16 cellular contexts compared by ENCODE assay signal in genomic region chr10:50567384-50567783, GRCh38. TPM values are rescaled to one million over a fixed set of nuclear protein-coding genes. Genes with fewer than 3 reads are reported as not detected.
DNase-seq lines count a peak whose midpoint lies in the region; ATAC-seq and TF ChIP-seq lines count a peak whose summit lies in the region.
"Had no signal": no experiment of that assay in that cellular context is flagged by ENCODE, and none has a peak within 500 bp of the region (broad histone marks: within the 10 kb centered on the region; RNA-seq: fewer than 3 reads in every experiment).

No MANE protein-coding gene starts in this region.

- H3K4me3 Mint-ChIP-seq in immature natural killer cell, result no peak overlapping the region
- H3K4me3 Mint-ChIP-seq in endodermal cell, result no peak overlapping the region
- H3K4me3 Mint-ChIP-seq: activated CD8-positive, alpha-beta T cell treated with anti-CD3 and anti-CD28 coated beads, Interleukin-2, amount 10 ng/mL, durations not matched to agents 7 days and 5 days; central memory CD8-positive, alpha-beta T cell; stimulated activated naive B cell treated with anti-CD40 and anti-IgM and Interleukin-4, amounts not matched to agents 10 μg/mL and 1 μg/mL and 100 μg/mL, for 72 hours had no signal

- 84% methylated on average over 3 of the region's 3 CpGs for WGBS in HUES64
- 80 to 89% methylated on average over 1 to 3 of the region's 3 CpGs for WGBS in endodermal cell (ENCODE audit: insufficient coverage in 1 of 2, insufficient read length in 1 of 2), 2 experiments

- H3K9me3 Mint-ChIP-seq in immature natural killer cell (no peaks in the 10 kb centered on the region), endodermal cell (no peaks in the 10 kb centered on the region)
- H3K9me3 Mint-ChIP-seq: central memory CD8-positive, alpha-beta T cell; stimulated activated naive B cell treated with anti-CD40 and anti-IgM and Interleukin-4, amounts not matched to agents 10 μg/mL and 1 μg/mL and 100 μg/mL, for 72 hours had no signal

- H3K27ac Mint-ChIP-seq in immature natural killer cell (no peak overlapping the region), endodermal cell (no peak overlapping the region)
- H3K27ac Mint-ChIP-seq: activated CD8-positive, alpha-beta T cell treated with anti-CD3 and anti-CD28 coated beads, Interleukin-2, amount 10 ng/mL, durations not matched to agents 7 days and 5 days; stimulated activated naive B cell treated with anti-CD40 and anti-IgM and Interleukin-4, amounts not matched to agents 10 μg/mL and 1 μg/mL and 100 μg/mL, for 72 hours had no signal

- H3K4me1 ChIP-seq in HUES64 (ENCODE audit: insufficient read depth, low read length) (peaks cover 57% of the 10 kb centered on the region), endodermal cell (ENCODE audit: control insufficient read depth, insufficient read depth, low read length) (peaks cover 17% of the 10 kb centered on the region)

- H3K27ac ChIP-seq in HUES64 (ENCODE audit: low read depth, low read length), result 0 out of 2 replicates have a peak overlapping the region, but pooled peaks have one; percentile 18
- no peak overlapping the region for H3K27ac ChIP-seq in endodermal cell (ENCODE audit: low read depth, low read length)
- H3K27ac ChIP-seq: adrenal gland, skin epidermis, vagina had no signal

- H3K36me3 Mint-ChIP-seq in immature natural killer cell, result peaks cover 0 to 9% (median 0%) of the 10 kb centered on the region in 3 donors
- peaks cover 2% of the 10 kb centered on the region for H3K36me3 Mint-ChIP-seq in endodermal cell (ENCODE audit: low read depth)

- intact Hi-C loops in left colon (cut with DNase I, micrococcal nuclease), result no loop called here

- no peak overlapping the region for H3K4me3 ChIP-seq in HUES64 (ENCODE audit: low read length)
- H3K4me3 ChIP-seq in endodermal cell (ENCODE audit: low read length), result no peak overlapping the region
- H3K4me3 ChIP-seq: adrenal gland, skin epidermis, vagina had no signal

- peaks cover 6 to 34% of the 10 kb centered on the region in 2 donors for H3K4me1 Mint-ChIP-seq in immature natural killer cell
- peaks cover 40% of the 10 kb centered on the region for H3K4me1 Mint-ChIP-seq in endodermal cell

- no peak for TF ChIP-seq CTCF in endodermal cell (conservative IDR thresholded peaks at IDR 0.05)

- no peaks in the 10 kb centered on the region for H3K9me3 ChIP-seq in HUES64 (ENCODE audit: insufficient read depth, low read depth, low read length)
- no peaks in the 10 kb centered on the region for H3K9me3 ChIP-seq in endodermal cell (ENCODE audit: control insufficient read depth, low read length)
- H3K9me3 ChIP-seq: adrenal gland, vagina had no signal

- no peak overlapping the region for H3K9ac ChIP-seq in HUES64 (ENCODE audit: low read depth, low read length)
- H3K9ac ChIP-seq in endodermal cell (ENCODE audit: extremely low read depth, low read length, poor library complexity, severe bottlenecking), result no peak overlapping the region

- H3K27me3 Mint-ChIP-seq in immature natural killer cell (ENCODE audit: low read depth in 3 of 3), result peaks cover 0 to 3% (median 0%) of the 10 kb centered on the region in 3 donors
- no peaks in the 10 kb centered on the region for H3K27me3 Mint-ChIP-seq in endodermal cell (ENCODE audit: insufficient read depth)
- H3K27me3 Mint-ChIP-seq: central memory CD8-positive, alpha-beta T cell; stimulated activated naive B cell treated with anti-CD40 and anti-IgM and Interleukin-4, amounts not matched to agents 10 μg/mL and 1 μg/mL and 100 μg/mL, for 72 hours had no signal

- H3K36me3 ChIP-seq in HUES64 (ENCODE audit: insufficient read depth, low read length) (no peaks in the 10 kb centered on the region), endodermal cell (ENCODE audit: control insufficient read depth, insufficient read depth, low read length) (no peaks in the 10 kb centered on the region)
- H3K36me3 ChIP-seq: adrenal gland, vagina had no signal

- H3K27me3 ChIP-seq in HUES64 (ENCODE audit: insufficient read depth, low read length), result no peaks in the 10 kb centered on the region
- H3K27me3 ChIP-seq in endodermal cell (ENCODE audit: control insufficient read depth, insufficient read depth, low read length, poor library complexity, severe bottlenecking), result no peaks in the 10 kb centered on the region
- H3K27me3 ChIP-seq: adrenal gland, vagina had no signal

- DNase-seq in D341Med (ENCODE audit: low spot score), result peak; percentile 49
- DNase-seq in NCI-H510A treated with DMSO at 0.1 percent for 48 hours (lab: John Stamatoyannopoulos, UW), result peak; percentile 44
- peak in 1 of 2 donors; percentile 15 for DNase-seq in left colon
- DNase-seq in immature natural killer cell, result no peak
- no peak for DNase-seq in endodermal cell
- DNase-seq: activated CD8-positive, alpha-beta T cell treated with anti-CD3 and anti-CD28 coated beads, Interleukin-2, amount 10 ng/mL, durations not matched to agents 7 days and 5 days; adrenal gland; foreskin melanocyte; MV-4-11; stimulated activated naive B cell treated with anti-CD40 and anti-IgM and Interleukin-4, amounts not matched to agents 10 μg/mL and 1 μg/mL and 100 μg/mL, for 72 hours had no signal

- ATAC-seq in left colon (peak; percentile 38), GM19452 (IDR thresholded peaks at IDR 0.05; ENCODE audit: unreplicated experiment) (no peak), HG03039 (IDR thresholded peaks at IDR 0.05; ENCODE audit: unreplicated experiment) (no peak)
- ATAC-seq: activated CD8-positive, alpha-beta T cell treated with anti-CD3 and anti-CD28 coated beads, Interleukin-2, amount 10 ng/mL, durations not matched to agents 7 days and 5 days; stimulated activated naive B cell treated with anti-CD40 and anti-IgM and Interleukin-4, amounts not matched to agents 10 μg/mL and 1 μg/mL and 100 μg/mL, for 72 hours had no signal

RNA-seq across cellular contexts. Expression of gene SGMS1, which starts 56.4 kb away (rescaled TPM):
- 8.3 TPM for polyA plus RNA-seq in HUES64 (2013, experiment 1 of 2)
- polyA plus RNA-seq in HUES64 (2013, experiment 2 of 2), result 7.6 TPM
- total RNA-seq in left colon, result 10 to 100 TPM; 17.8 to 20.8 TPM
- 10 to 100 TPM in 2 of 3 donors, 1 to 10 TPM in 1; 9.2 to 13.3 (median 11.8) TPM for polyA plus RNA-seq in immature natural killer cell
- 10 to 100 TPM; 12.0 to 14.3 TPM for total RNA-seq in endodermal cell
- polyA plus RNA-seq in endodermal cell (2013, experiment 1 of 2), result 8.3 TPM
- polyA plus RNA-seq in endodermal cell (2013, experiment 2 of 2), result 6.9 TPM

Comparison
In these comparisons a context has a peak if more than half of its experiments do, and no peak if none do; other contexts are left out.
1. DNase-seq: peak in D341Med (single experiment) and NCI-H510A treated with DMSO at 0.1 percent for 48 hours (single experiment); none in immature natural killer cell (0 of 3) and endodermal cell (single experiment).